9 cellular contexts compared by ENCODE assay signal in the genomic region with DNA sequence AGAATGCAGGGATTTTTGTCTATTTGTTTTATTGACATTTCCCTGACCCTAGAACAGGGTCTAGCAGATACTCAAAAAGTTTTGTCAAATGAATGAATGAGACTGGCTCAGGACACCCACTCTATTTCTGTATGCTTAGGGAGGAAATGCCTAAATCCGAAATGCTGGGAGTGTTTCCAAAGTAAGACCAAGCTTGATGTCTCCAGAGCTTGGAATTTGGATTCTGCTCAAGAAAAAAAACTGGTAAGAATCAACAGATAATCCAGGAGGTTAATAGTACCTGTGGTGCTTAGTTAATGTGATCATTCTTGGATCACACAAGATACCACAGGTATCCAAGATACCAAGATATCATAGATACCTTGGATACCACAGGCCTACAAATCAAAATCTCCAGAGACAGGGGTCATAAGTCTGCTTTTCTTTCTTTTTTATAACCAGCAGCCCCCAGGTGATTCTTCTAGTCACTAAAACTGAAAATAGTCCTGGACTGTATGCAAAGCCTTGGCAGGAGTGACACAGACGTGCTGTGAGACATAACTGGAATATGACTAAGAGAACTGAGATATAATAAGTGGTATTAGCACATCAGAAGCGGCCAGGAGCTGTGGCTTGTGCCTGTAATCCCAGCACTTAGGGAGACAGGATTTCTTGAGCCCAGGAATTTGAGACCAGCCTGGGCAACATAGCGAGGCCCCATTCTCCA. TPM values are rescaled to one million over a fixed set of nuclear protein-coding genes. Genes with fewer than 3 reads are reported as not detected.
DNase-seq lines count a peak whose midpoint lies in the region; ATAC-seq lines count a peak whose summit lies in the region.
"Had no signal": no experiment of that assay in that cellular context is flagged by ENCODE, and none has a peak within 500 bp of the region (broad histone marks: within the 10 kb centered on the region; RNA-seq: fewer than 3 reads in every experiment).

No MANE protein-coding gene starts in this region.

- peaks cover 8% of the 10 kb centered on the region for H3K4me1 Mint-ChIP-seq in activated CD4-positive, alpha-beta T cell treated with anti-CD3 and anti-CD28 coated beads for 36 hours
- peaks cover 3% of the 10 kb centered on the region for H3K4me1 Mint-ChIP-seq in activated CD4-positive, alpha-beta T cell treated with anti-CD3 and anti-CD28 coated beads, Interleukin-2, amount 10 ng/mL, durations not matched to agents 24 days and 14 days

- H3K9me3 Mint-ChIP-seq in activated CD4-positive, alpha-beta T cell treated with anti-CD3 and anti-CD28 coated beads for 36 hours (ENCODE audit: low read depth), result no peaks in the 10 kb centered on the region
- H3K9me3 Mint-ChIP-seq in activated CD4-positive, alpha-beta T cell treated with anti-CD3 and anti-CD28 coated beads, Interleukin-2, amount 10 ng/mL, durations not matched to agents 24 days and 14 days, result no peaks in the 10 kb centered on the region

- peaks cover 4% of the 10 kb centered on the region for H3K27me3 Mint-ChIP-seq in activated CD4-positive, alpha-beta T cell treated with anti-CD3 and anti-CD28 coated beads for 36 hours
- peaks cover 10% of the 10 kb centered on the region for H3K27me3 Mint-ChIP-seq in activated CD4-positive, alpha-beta T cell treated with anti-CD3 and anti-CD28 coated beads, Interleukin-2, amount 10 ng/mL, durations not matched to agents 24 days and 14 days

- CTCF ChIA-PET in activated CD4-positive, alpha-beta T cell treated with anti-CD3 and anti-CD28 coated beads for 36 hours (lab: Charles Lee), result interaction anchor here (1.2 kb wide), 1 partner anchor 10 kb away, joined by 4 read pairs; no protein-coding TSS in a partner anchor

- H3K36me3 Mint-ChIP-seq in activated CD4-positive, alpha-beta T cell treated with anti-CD3 and anti-CD28 coated beads for 36 hours (ENCODE audit: low read depth), result no peaks in the 10 kb centered on the region
- H3K36me3 Mint-ChIP-seq in activated CD4-positive, alpha-beta T cell treated with anti-CD3 and anti-CD28 coated beads, Interleukin-2, amount 10 ng/mL, durations not matched to agents 24 days and 14 days (ENCODE audit: low read depth), result no peaks in the 10 kb centered on the region

- H3K27ac Mint-ChIP-seq in activated CD4-positive, alpha-beta T cell treated with anti-CD3 and anti-CD28 coated beads for 36 hours, result no peak overlapping the region
- H3K27ac Mint-ChIP-seq in activated CD4-positive, alpha-beta T cell treated with anti-CD3 and anti-CD28 coated beads, Interleukin-2, amount 10 ng/mL, durations not matched to agents 24 days and 14 days, result no peak overlapping the region

- ATAC-seq in activated CD4-positive, alpha-beta T cell treated with anti-CD3 and anti-CD28 coated beads for 36 hours, result peak; percentile 98
- ATAC-seq in HG03432 (IDR thresholded peaks at IDR 0.05; ENCODE audit: unreplicated experiment) (peak; percentile 92), esophagus mucosa (peak; percentile 93), HG03196 (IDR thresholded peaks at IDR 0.05; ENCODE audit: unreplicated experiment) (no peak)

- DNase-seq in activated CD4-positive, alpha-beta T cell treated with anti-CD3 and anti-CD28 coated beads for 36 hours, result peak; percentile 49
- no peak for DNase-seq in activated CD4-positive, alpha-beta T cell treated with anti-CD3 and anti-CD28 coated beads, Interleukin-2, amount 10 ng/mL, durations not matched to agents 24 days and 14 days
- DNase-seq in stimulated activated CD8-positive, alpha-beta memory T cell treated with anti-CD3 and anti-CD28 coated beads, Interleukin-4, amount 100 ng/mL, for 48 hours, result peak; percentile 43
- no peak for DNase-seq in iPS-NIHi7 (ENCODE audit: extremely low spot score)
- DNase-seq in HuH-7.5 (ENCODE audit: low spot score), result no peak
- DNase-seq: H7 had no signal

- H3K4me3 Mint-ChIP-seq in activated CD4-positive, alpha-beta T cell treated with anti-CD3 and anti-CD28 coated beads for 36 hours, result no peak overlapping the region
- no peak overlapping the region for H3K4me3 Mint-ChIP-seq in activated CD4-positive, alpha-beta T cell treated with anti-CD3 and anti-CD28 coated beads, Interleukin-2, amount 10 ng/mL, durations not matched to agents 24 days and 14 days

- POLR2A ChIA-PET in activated CD4-positive, alpha-beta T cell treated with anti-CD3 and anti-CD28 coated beads for 36 hours (lab: Charles Lee), result interaction anchor here (1.0 kb wide), 1 partner anchor 64 kb away, joined by 3 read pairs; no protein-coding TSS in a partner anchor

- intact Hi-C loops in activated CD4-positive, alpha-beta T cell treated with anti-CD3 and anti-CD28 coated beads for 36 hours (cut with DNase I, micrococcal nuclease), result loop anchor here (1.0 kb wide), 2 partner anchors 19 to 27 kb away; no protein-coding TSS in a partner anchor
- intact Hi-C loops in activated CD4-positive, alpha-beta T cell treated with anti-CD3 and anti-CD28 coated beads, Interleukin-2, amount 10 ng/mL, durations not matched to agents 24 days and 14 days (cut with micrococcal nuclease), result loop anchor here (1.0 kb wide), 1 partner anchor 40 kb away; a partner anchor contains a TSS

RNA-seq across cellular contexts. Expression of a gene that starts 39.9 kb away (rescaled TPM):
- 10 to 100 TPM; 83.8 to 91.4 TPM for total RNA-seq in activated CD4-positive, alpha-beta T cell treated with anti-CD3 and anti-CD28 coated beads for 36 hours
- total RNA-seq in activated CD4-positive, alpha-beta T cell treated with anti-CD3 and anti-CD28 coated beads, Interleukin-2, amount 10 ng/mL, durations not matched to agents 24 days and 14 days, result 99.9 and 104 TPM in 2 replicates
- 51.1 TPM for total RNA-seq in esophagus mucosa

Comparison
In these comparisons a context has a peak if more than half of its experiments do, and no peak if none do; other contexts are left out.
1. DNase-seq: peak in activated CD4-positive, alpha-beta T cell treated with anti-CD3 and anti-CD28 coated beads for 36 hours (single experiment) and stimulated activated CD8-positive, alpha-beta memory T cell treated with anti-CD3 and anti-CD28 coated beads, Interleukin-4, amount 100 ng/mL, for 48 hours (single experiment); none in activated CD4-positive, alpha-beta T cell treated with anti-CD3 and anti-CD28 coated beads, Interleukin-2, amount 10 ng/mL, durations not matched to agents 24 days and 14 days (single experiment), iPS-NIHi7 (single experiment) and HuH-7.5 (single experiment).